24 cellular contexts compared by ENCODE assay signal in genomic region chr21:39196310-39196709, GRCh38. TPM values are rescaled to one million over a fixed set of nuclear protein-coding genes. Genes with fewer than 3 reads are reported as not detected.
A peak's percentile ranks its signal among the peaks of the same experiment; 100 is the strongest.
DNase-seq lines count a peak whose midpoint lies in the region; ATAC-seq and TF ChIP-seq lines count a peak whose summit lies in the region.
"Had no signal": no experiment of that assay in that cellular context is flagged by ENCODE, and none has a peak within 500 bp of the region (broad histone marks: within the 10 kb centered on the region; RNA-seq: fewer than 3 reads in every experiment).

No MANE protein-coding gene starts in this region.

- WGBS in hepatocyte (ENCODE audit: low lambda C conversion rate, missing lambda C conversion rate), result 96% methylated on average over 7 of the region's 7 CpGs
- 90% methylated on average over 7 of the region's 7 CpGs for WGBS in suprapubic skin
- WGBS in trophoblast cell (ENCODE audit: extremely low coverage, insufficient coverage, insufficient read length), result no CpG with 5 or more reads among the region's 7 CpGs

- H2BK120ac ChIP-seq in trophoblast cell (ENCODE audit: insufficient read depth, low read length, poor library complexity), result no peak overlapping the region

- no peaks in the 10 kb centered on the region for H3K27me3 Mint-ChIP-seq in activated CD4-positive, alpha-beta T cell treated with anti-CD3 and anti-CD28 coated beads, Interleukin-2, amount 10 ng/mL, durations not matched to agents 24 days and 14 days
- no peaks in the 10 kb centered on the region for H3K27me3 Mint-ChIP-seq in CD4-positive, alpha-beta memory T cell
- H3K27me3 Mint-ChIP-seq in activated CD8-positive, alpha-beta T cell treated with anti-CD3 and anti-CD28 coated beads for 36 hours, result no peaks in the 10 kb centered on the region
- H3K27me3 Mint-ChIP-seq: progenitor cell of endocrine pancreas had no signal

- H3K36me3 ChIP-seq in CD4-positive, alpha-beta memory T cell (ENCODE audit: insufficient read depth, low read length), result peaks cover 47% of the 10 kb centered on the region
- H3K36me3 ChIP-seq in hepatocyte (replicated peaks; ENCODE audit: insufficient read depth, low read depth), result peaks cover 4% of the 10 kb centered on the region
- peaks cover 74% of the 10 kb centered on the region for H3K36me3 ChIP-seq in suprapubic skin
- H3K36me3 ChIP-seq in trophoblast cell (ENCODE audit: control insufficient read depth in 1 of 2, insufficient read depth in 2 of 2, low read length in 2 of 2), result peaks cover 3 to 17% of the 10 kb centered on the region in 2 experiments

- DNase-seq in activated CD4-positive, alpha-beta T cell treated with anti-CD3 and anti-CD28 coated beads, Interleukin-2, amount 10 ng/mL, durations not matched to agents 24 days and 14 days, result no peak
- no peak for DNase-seq in activated CD4-positive, alpha-beta T cell treated with anti-CD3 and anti-CD28 coated beads for 48 hours
- DNase-seq in CD4-positive, alpha-beta memory T cell, result no peak
- no peak for DNase-seq in activated CD8-positive, alpha-beta T cell treated with anti-CD3 and anti-CD28 coated beads for 36 hours
- DNase-seq in hepatocyte (ENCODE audit: low spot score) (no peak), activated gamma-delta T cell (lab: John Stamatoyannopoulos, UW) (no peak), suprapubic skin (ENCODE audit: low spot score in 2 of 2) (no peak), trophoblast cell (no peak)
- DNase-seq: dorsolateral prefrontal cortex; erythroblast; foreskin melanocyte; GOT3; KG1; NCI-H1092 treated with DMSO at 0.1 percent for 48 hours; NCI-H2081; NCI-H446 treated with DMSO at 0.1 percent for 48 hours; stimulated activated CD4-positive, alpha-beta T cell treated with anti-CD3 and anti-CD28 coated beads, Interleukin-2, amount 100 ng/mL, for 48 hours; substantia nigra; SW 1271 had no signal

- no peak overlapping the region for H3K4me2 ChIP-seq in hepatocyte
- H3K4me2 ChIP-seq in trophoblast cell (ENCODE audit: low read length), result no peak overlapping the region
- H3K4me2 ChIP-seq: A549, BLaER1, neural progenitor cell had no signal

- no peak overlapping the region for H2AK5ac ChIP-seq in trophoblast cell (ENCODE audit: low read length)

- H3K79me1 ChIP-seq in trophoblast cell (ENCODE audit: low read length), result no peaks in the 10 kb centered on the region

- no peak overlapping the region for H3K9ac ChIP-seq in trophoblast cell (ENCODE audit: low read length)
- H3K9ac ChIP-seq: BLaER1, neural progenitor cell had no signal

- no peaks in the 10 kb centered on the region for H3K9me2 ChIP-seq in hepatocyte (replicated peaks; ENCODE audit: insufficient read depth)

- no peak overlapping the region for H3K23ac ChIP-seq in trophoblast cell (ENCODE audit: low read length)

- intact Hi-C loops in activated CD4-positive, alpha-beta T cell treated with anti-CD3 and anti-CD28 coated beads, Interleukin-2, amount 10 ng/mL, durations not matched to agents 24 days and 14 days (cut with micrococcal nuclease), result no loop called here
- intact Hi-C loops in CD4-positive, alpha-beta memory T cell (cut with micrococcal nuclease), result no loop called here
- intact Hi-C loops in activated CD8-positive, alpha-beta T cell treated with anti-CD3 and anti-CD28 coated beads for 36 hours (cut with micrococcal nuclease), result no loop called here

- no peaks in the 10 kb centered on the region for H3K27me3 ChIP-seq in CD4-positive, alpha-beta memory T cell (ENCODE audit: insufficient read depth, low read length)
- H3K27me3 ChIP-seq in hepatocyte, result no peaks in the 10 kb centered on the region
- no peaks in the 10 kb centered on the region for H3K27me3 ChIP-seq in suprapubic skin
- H3K27me3 ChIP-seq in trophoblast cell (ENCODE audit: insufficient read depth, low read length), result no peaks in the 10 kb centered on the region
- H3K27me3 ChIP-seq: BLaER1, dorsolateral prefrontal cortex, neural progenitor cell had no signal

- H4K20me1 ChIP-seq in hepatocyte (ENCODE audit: insufficient read depth, poor library complexity, severe bottlenecking), result no peaks in the 10 kb centered on the region

- no peak for TF ChIP-seq POLR2A in suprapubic skin (IDR thresholded peaks at IDR 0.05)

- H2BK12ac ChIP-seq in trophoblast cell (ENCODE audit: low read length), result no peak overlapping the region

- H3K27ac Mint-ChIP-seq in activated CD4-positive, alpha-beta T cell treated with anti-CD3 and anti-CD28 coated beads, Interleukin-2, amount 10 ng/mL, durations not matched to agents 24 days and 14 days, result peak overlapping the region; percentile 73
- H3K27ac Mint-ChIP-seq in CD4-positive, alpha-beta memory T cell, result peak overlapping the region; percentile 32 to 89 (median 70)
- H3K27ac Mint-ChIP-seq in activated CD8-positive, alpha-beta T cell treated with anti-CD3 and anti-CD28 coated beads for 36 hours, result peak overlapping the region; percentile 57
- H3K27ac Mint-ChIP-seq: mesothelial cell of epicardium, neural progenitor cell, progenitor cell of endocrine pancreas had no signal

- peaks cover 10% of the 10 kb centered on the region for H3K79me2 ChIP-seq in hepatocyte
- no peaks in the 10 kb centered on the region for H3K79me2 ChIP-seq in trophoblast cell (ENCODE audit: control insufficient read depth, insufficient read depth, low read length, poor library complexity)

- no peak overlapping the region for H4K8ac ChIP-seq in trophoblast cell (ENCODE audit: low read depth, low read length)

- TF ChIP-seq CTCF in activated CD8-positive, alpha-beta T cell treated with anti-CD3 and anti-CD28 coated beads for 36 hours (IDR thresholded peaks at IDR 0.05), result no peak
- no peak for TF ChIP-seq CTCF in hepatocyte (IDR thresholded peaks at IDR 0.05; ENCODE audit: poor library complexity)
- TF ChIP-seq CTCF in suprapubic skin (IDR thresholded peaks at IDR 0.05), result no peak

- H3K4me1 ChIP-seq in CD4-positive, alpha-beta memory T cell (ENCODE audit: insufficient read depth, low read length), result peaks cover 7% of the 10 kb centered on the region
- H3K4me1 ChIP-seq in hepatocyte (ENCODE audit: insufficient read depth) (no peaks in the 10 kb centered on the region), suprapubic skin (no peaks in the 10 kb centered on the region), trophoblast cell (ENCODE audit: control insufficient read depth in 1 of 2, insufficient read depth in 2 of 2, low read length in 2 of 2) (no peaks in the 10 kb centered on the region)
- H3K4me1 ChIP-seq: A549, BLaER1, neural progenitor cell had no signal

- POLR2A ChIA-PET in CD4-positive, alpha-beta memory T cell (lab: Charles Lee; ENCODE audit: partially characterized antibody), result interaction anchor here (1.2 kb wide), 1 partner anchor 13 kb away, joined by 3 read pairs; the partner anchor contains the start of gene PSMG1
- POLR2A ChIA-PET in activated CD8-positive, alpha-beta T cell treated with anti-CD3 and anti-CD28 coated beads for 36 hours (lab: Charles Lee), result interaction anchor here (0.6 kb wide), 1 partner anchor 22 kb away, joined by 3 read pairs; no protein-coding TSS in a partner anchor

- peaks cover 26% of the 10 kb centered on the region for H3K4me1 Mint-ChIP-seq in activated CD4-positive, alpha-beta T cell treated with anti-CD3 and anti-CD28 coated beads, Interleukin-2, amount 10 ng/mL, durations not matched to agents 24 days and 14 days
- peaks cover 18 to 31% (median 22%) of the 10 kb centered on the region in 4 donors for H3K4me1 Mint-ChIP-seq in CD4-positive, alpha-beta memory T cell
- peaks cover 32% of the 10 kb centered on the region for H3K4me1 Mint-ChIP-seq in activated CD8-positive, alpha-beta T cell treated with anti-CD3 and anti-CD28 coated beads for 36 hours (ENCODE audit: low read depth)
- H3K4me1 Mint-ChIP-seq: mesothelial cell of epicardium, neural progenitor cell had no signal

- H3K4me3 Mint-ChIP-seq in activated CD4-positive, alpha-beta T cell treated with anti-CD3 and anti-CD28 coated beads, Interleukin-2, amount 10 ng/mL, durations not matched to agents 24 days and 14 days, result peak overlapping the region; percentile 63
- peak overlapping the region; percentile 14 to 74 (median 63) for H3K4me3 Mint-ChIP-seq in CD4-positive, alpha-beta memory T cell
- peak overlapping the region; percentile 30 for H3K4me3 Mint-ChIP-seq in activated CD8-positive, alpha-beta T cell treated with anti-CD3 and anti-CD28 coated beads for 36 hours
- H3K4me3 Mint-ChIP-seq: mesothelial cell of epicardium, neural progenitor cell had no signal

- H3K9me3 ChIP-seq in CD4-positive, alpha-beta memory T cell (ENCODE audit: control insufficient read depth in 1 of 2, low read length in 2 of 2), result no peaks in the 10 kb centered on the region
- H3K9me3 ChIP-seq in hepatocyte (ENCODE audit: low read depth), result no peaks in the 10 kb centered on the region
- H3K9me3 ChIP-seq in suprapubic skin, result no peaks in the 10 kb centered on the region
- no peaks in the 10 kb centered on the region for H3K9me3 ChIP-seq in trophoblast cell (ENCODE audit: insufficient read depth, low read depth, low read length)
- H3K9me3 ChIP-seq: A549, BLaER1 had no signal

- CTCF ChIA-PET in CD4-positive, alpha-beta memory T cell (lab: Charles Lee; ENCODE audit: partially characterized antibody), result no interaction called here
- CTCF ChIA-PET in activated CD8-positive, alpha-beta T cell treated with anti-CD3 and anti-CD28 coated beads for 36 hours (lab: Charles Lee), result interaction anchor here (1.4 kb wide), 1 partner anchor 46 kb away, joined by 3 read pairs; no protein-coding TSS in a partner anchor

- no peak overlapping the region for H4K91ac ChIP-seq in trophoblast cell (ENCODE audit: low read depth, low read length)

- no peak overlapping the region for H4K12ac ChIP-seq in trophoblast cell (ENCODE audit: low read depth, low read length)

- H3K4me3 ChIP-seq in CD4-positive, alpha-beta memory T cell (ENCODE audit: low read length in 2 of 2), result no peak overlapping the region
- no peak overlapping the region for H3K4me3 ChIP-seq in hepatocyte
- H3K4me3 ChIP-seq in suprapubic skin, result no peak overlapping the region
- no peak overlapping the region for H3K4me3 ChIP-seq in trophoblast cell (ENCODE audit: low read depth, low read length)
- H3K4me3 ChIP-seq: A549, BLaER1, dorsolateral prefrontal cortex, neural progenitor cell had no signal

- peaks cover 58% of the 10 kb centered on the region for H3K36me3 Mint-ChIP-seq in activated CD4-positive, alpha-beta T cell treated with anti-CD3 and anti-CD28 coated beads, Interleukin-2, amount 10 ng/mL, durations not matched to agents 24 days and 14 days (ENCODE audit: low read depth)
- peaks cover 40 to 53% of the 10 kb centered on the region in 2 donors for H3K36me3 Mint-ChIP-seq in CD4-positive, alpha-beta memory T cell
- peaks cover 37% of the 10 kb centered on the region for H3K36me3 Mint-ChIP-seq in activated CD8-positive, alpha-beta T cell treated with anti-CD3 and anti-CD28 coated beads for 36 hours (ENCODE audit: low read depth)

- H3K14ac ChIP-seq in trophoblast cell (ENCODE audit: low read length), result no peak overlapping the region

- no peak overlapping the region for H3K18ac ChIP-seq in trophoblast cell (ENCODE audit: low read length)

- H2AFZ ChIP-seq in hepatocyte (no peak overlapping the region), trophoblast cell (ENCODE audit: insufficient read depth, low read length, poor library complexity) (no peak overlapping the region)
- H2AFZ ChIP-seq: neural progenitor cell had no signal

- peak; percentile 39 for ATAC-seq in activated CD8-positive, alpha-beta T cell treated with anti-CD3 and anti-CD28 coated beads for 36 hours
- ATAC-seq: A549 had no signal

- H3K4ac ChIP-seq in trophoblast cell (ENCODE audit: low read depth, low read length), result no peak overlapping the region

- H3K9me3 Mint-ChIP-seq in activated CD4-positive, alpha-beta T cell treated with anti-CD3 and anti-CD28 coated beads, Interleukin-2, amount 10 ng/mL, durations not matched to agents 24 days and 14 days, result no peaks in the 10 kb centered on the region
- no peaks in the 10 kb centered on the region for H3K9me3 Mint-ChIP-seq in CD4-positive, alpha-beta memory T cell
- no peaks in the 10 kb centered on the region for H3K9me3 Mint-ChIP-seq in activated CD8-positive, alpha-beta T cell treated with anti-CD3 and anti-CD28 coated beads for 36 hours
- H3K9me3 Mint-ChIP-seq: mesothelial cell of epicardium, neural progenitor cell had no signal

- no peak overlapping the region for H2BK5ac ChIP-seq in trophoblast cell (ENCODE audit: low read depth, low read length, poor library complexity)

- H3K27ac ChIP-seq in CD4-positive, alpha-beta memory T cell (ENCODE audit: low read depth, low read length), result peak overlapping the region; percentile 7
- peak overlapping the region; percentile 71 for H3K27ac ChIP-seq in hepatocyte
- no peak overlapping the region for H3K27ac ChIP-seq in suprapubic skin
- no peak overlapping the region for H3K27ac ChIP-seq in trophoblast cell (ENCODE audit: low read depth, low read length)
- H3K27ac ChIP-seq: A549, BLaER1 had no signal

- TF ChIP-seq EP300 in suprapubic skin (IDR thresholded peaks at IDR 0.05), result no peak

RNA-seq across cellular contexts. Expression of gene PSMG1, which starts 13.1 kb away (rescaled TPM):
- 99.7 and 105 TPM in 2 replicates for total RNA-seq in activated CD4-positive, alpha-beta T cell treated with anti-CD3 and anti-CD28 coated beads, Interleukin-2, amount 10 ng/mL, durations not matched to agents 24 days and 14 days
- total RNA-seq in CD4-positive, alpha-beta memory T cell, result 10 to 100 TPM; 17.2 to 19.9 TPM
- polyA plus RNA-seq in CD4-positive, alpha-beta memory T cell, result 10 to 100 TPM; 41.9 to 45.3 TPM
- total RNA-seq in activated CD8-positive, alpha-beta T cell treated with anti-CD3 and anti-CD28 coated beads for 36 hours, result 100 to 1,000 TPM in 1 of 2 experiments, 10 to 100 TPM in 1; 90.9 to 107 TPM
- total RNA-seq in hepatocyte (43.3 and 46.2 TPM in 2 replicates), suprapubic skin (10 to 100 TPM; 22.5 to 33.4 (median 28.1) TPM)
- polyA plus RNA-seq in hepatocyte, result 81.4 and 99.0 TPM in 2 replicates
- polyA plus RNA-seq in trophoblast cell (2013), result 71.2 and 72.7 TPM in 2 replicates

Comparison
In these comparisons a context has a peak if more than half of its experiments do, and no peak if none do; other contexts are left out.
1. H3K27ac ChIP-seq: peak in CD4-positive, alpha-beta memory T cell (single experiment) and hepatocyte (single experiment); none in suprapubic skin (single experiment) and trophoblast cell (single experiment).
2. Peak in every context shown above with its lines, with median percentiles within 50 percentile points of each other: H3K27ac Mint-ChIP-seq and H3K4me3 Mint-ChIP-seq.